In the genomic region with DNA sequence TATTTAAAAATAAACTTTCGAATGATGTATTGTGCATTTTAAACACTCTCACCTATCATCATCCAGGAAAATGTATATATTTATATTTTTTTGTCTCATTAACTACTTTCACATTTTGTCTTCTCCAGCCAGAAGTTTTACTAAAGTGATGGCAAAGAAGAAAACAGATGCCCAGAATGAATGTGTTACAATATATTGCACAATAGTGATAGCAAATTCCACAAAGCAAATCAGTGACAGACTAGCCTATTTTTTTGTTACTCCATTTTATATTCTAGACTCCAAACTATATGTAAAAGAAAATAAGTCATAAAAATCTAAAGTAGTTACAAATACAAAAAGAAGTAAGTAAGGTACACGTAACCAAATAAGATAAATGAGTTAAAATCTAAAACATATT, we compare ENCODE assay signal across 18 cellular contexts.
DNase-seq lines count a peak whose midpoint lies in the region; ATAC-seq, FAIRE-seq and TF ChIP-seq lines count a peak whose summit lies in the region.
"Had no signal": no experiment of that assay in that cellular context is flagged by ENCODE, and none has a peak within 500 bp of the region (broad histone marks: within the 10 kb centered on the region; RNA-seq: fewer than 3 reads in every experiment).

No MANE protein-coding gene starts in this region.

- H3K14ac ChIP-seq in IMR-90 (replicated peaks; ENCODE audit: low read depth, low read length) (no peak overlapping the region), H1 (ENCODE audit: insufficient read length) (no peak overlapping the region)

- no peaks in the 10 kb centered on the region for H3K4me1 Mint-ChIP-seq in Caco-2 (ENCODE audit: low read depth, unreplicated experiment)
- H3K4me1 Mint-ChIP-seq: CD4-positive, CD25-positive, alpha-beta regulatory T cell; CD8-positive, alpha-beta memory T cell had no signal

- TF ChIP-seq CTCF in IMR-90 (conservative IDR thresholded peaks at IDR 0.05; ENCODE audit: low read depth, low read length) (no peak), H1 (IDR thresholded peaks at IDR 0.05; ENCODE audit: control extremely low read depth in 1 of 3, insufficient read depth in 1 of 3, low read depth in 1 of 3, low read length in 3 of 3) (no peak), fibroblast of pulmonary artery (IDR thresholded peaks at IDR 0.05; ENCODE audit: low read length, missing control alignments) (no peak), Caco-2 (IDR thresholded peaks at IDR 0.05; ENCODE audit: insufficient read depth in 1 of 2, low read depth in 1 of 2, low read length in 1 of 2, severe bottlenecking in 1 of 2, unreplicated experiment in 1 of 2) (no peak)

- H3K4me2 ChIP-seq in IMR-90 (ENCODE audit: low read depth, low read length) (no peak overlapping the region), H1 (ENCODE audit: insufficient read depth in 1 of 2, low read depth in 2 of 2, low read length in 2 of 2) (no peak overlapping the region)

- H3K9ac ChIP-seq in IMR-90 (ENCODE audit: low read depth, low read length) (no peak overlapping the region), H1 (replicated peaks in 1 of 4; ENCODE audit: extremely low read depth in 1 of 4, low read depth in 3 of 4, low read length in 3 of 4) (no peak overlapping the region)

- H3K36me3 ChIP-seq in IMR-90 (ENCODE audit: control insufficient read depth, insufficient read depth, low read length): no peaks in the 10 kb centered on the region
- H3K36me3 ChIP-seq in H1 (ENCODE audit: control insufficient read depth in 2 of 4, insufficient read depth in 4 of 4, low read length in 3 of 4): no peaks in the 10 kb centered on the region
- H3K36me3 ChIP-seq in Caco-2 (ENCODE audit: control insufficient read depth, insufficient read depth, low read length): no peaks in the 10 kb centered on the region
- H3K36me3 ChIP-seq: BE2C had no signal

- H4K8ac ChIP-seq in IMR-90 (ENCODE audit: low read depth in 2 of 2, low read length in 2 of 2) (no peak overlapping the region), H1 (ENCODE audit: extremely low read depth, insufficient read depth, low read length) (no peak overlapping the region)

- intact Hi-C loops in IMR-90 (cut with micrococcal nuclease): no loop called here
- intact Hi-C loops in Caco-2 (cut with micrococcal nuclease; ENCODE audit: unreplicated experiment): no loop called here

- H3K23me2 ChIP-seq in H1 (ENCODE audit: low read depth, low read length): no peaks in the 10 kb centered on the region; the same call in 1 of the 2 replicates

- H4K91ac ChIP-seq in IMR-90 (ENCODE audit: insufficient read depth, low read depth, low read length) (no peak overlapping the region), H1 (replicated peaks; ENCODE audit: insufficient read length, low read length) (no peak overlapping the region)

- H3K4me3 ChIP-seq in IMR-90 (ENCODE audit: insufficient read depth, low read depth, low read length) (no peak overlapping the region), H1 (ENCODE audit: extremely low read depth in 1 of 4, insufficient read depth in 2 of 4, low read depth in 3 of 4, low read length in 4 of 4) (no peak overlapping the region), fibroblast of pulmonary artery (replicated peaks; ENCODE audit: low read depth, low read length) (no peak overlapping the region), Caco-2 (ENCODE audit: low read depth, low read length) (no peak overlapping the region)

- no peaks in the 10 kb centered on the region for H3K9me3 Mint-ChIP-seq in Caco-2 (ENCODE audit: unreplicated experiment)
- H3K9me3 Mint-ChIP-seq: H9 had no signal

- H3K27me3 ChIP-seq in IMR-90 (ENCODE audit: control insufficient read depth, insufficient read depth, low read length) (no peaks in the 10 kb centered on the region), H1 (replicated peaks in 1 of 4; ENCODE audit: control insufficient read depth in 3 of 4, extremely low read depth in 1 of 4, insufficient read depth in 3 of 4, low read length in 3 of 4) (no peaks in the 10 kb centered on the region), Caco-2 (replicated peaks; ENCODE audit: control insufficient read depth, insufficient read depth, low read length) (no peaks in the 10 kb centered on the region)
- H3K27me3 ChIP-seq: BE2C had no signal

- H3K9me1 ChIP-seq in IMR-90 (ENCODE audit: insufficient read depth, low read length): no peaks in the 10 kb centered on the region

- no peak overlapping the region for H2AK5ac ChIP-seq in IMR-90 (ENCODE audit: low read depth, low read length)
- no peak overlapping the region for H2AK5ac ChIP-seq in H1 (ENCODE audit: low read depth, low read length)

- TF ChIP-seq POLR2A in IMR-90 (IDR thresholded peaks at IDR 0.05; ENCODE audit: low read depth, low read length) (no peak), H1 (IDR thresholded peaks at IDR 0.05; ENCODE audit: control extremely low read depth in 1 of 2, low read depth in 2 of 2, low read length in 2 of 2) (no peak)

- dilution Hi-C loops in IMR-90 (cut with HindIII; ENCODE audit: low sequenced_read_pairs, unreplicated experiment): no loop called here

- H3K4ac ChIP-seq in IMR-90 (ENCODE audit: low read depth, low read length): no peak overlapping the region
- H3K4ac ChIP-seq in H1 (replicated peaks; ENCODE audit: insufficient read length, low read depth, low read length): no peak overlapping the region

- CTCF ChIA-PET in IMR-90 (lab: Yijun Ruan, JAX): no interaction called here
- CTCF ChIA-PET in H1 (lab: Charles Lee; ENCODE audit: partially characterized antibody): no interaction called here
- CTCF ChIA-PET in Caco-2 (lab: Charles Lee): no interaction called here

- POLR2A ChIA-PET in IMR-90 (lab: Charles Lee; ENCODE audit: unreplicated experiment): no interaction called here
- POLR2A ChIA-PET in H1 (lab: Charles Lee; ENCODE audit: partially characterized antibody): no interaction called here
- POLR2A ChIA-PET in Caco-2 (lab: Charles Lee): no interaction called here

- H3K36me3 Mint-ChIP-seq in Caco-2 (ENCODE audit: insufficient read depth, unreplicated experiment): no peaks in the 10 kb centered on the region
- H3K36me3 Mint-ChIP-seq: CD4-positive, CD25-positive, alpha-beta regulatory T cell; CD8-positive, alpha-beta memory T cell had no signal

- no peak overlapping the region for H2AK9ac ChIP-seq in IMR-90 (replicated peaks; ENCODE audit: low read depth, low read length, poor library complexity)

- H3K9me3 ChIP-seq in IMR-90 (ENCODE audit: control insufficient read depth, insufficient read depth, low read length): no peaks in the 10 kb centered on the region
- H3K9me3 ChIP-seq in H1 (ENCODE audit: insufficient read depth in 2 of 2, low read depth in 1 of 2, low read length in 1 of 2): no peaks in the 10 kb centered on the region
- H3K9me3 ChIP-seq in Caco-2: no peaks in the 10 kb centered on the region
- H3K9me3 ChIP-seq: BE2C had no signal

- no peaks in the 10 kb centered on the region for H3K27me3 Mint-ChIP-seq in Caco-2 (ENCODE audit: insufficient read depth, unreplicated experiment)
- H3K27me3 Mint-ChIP-seq: CD4-positive, CD25-positive, alpha-beta regulatory T cell; CD8-positive, alpha-beta memory T cell had no signal

- H3K4me3 Mint-ChIP-seq in Caco-2 (ENCODE audit: unreplicated experiment): no peak overlapping the region
- H3K4me3 Mint-ChIP-seq: CD4-positive, CD25-positive, alpha-beta regulatory T cell; CD8-positive, alpha-beta memory T cell; H9 had no signal

- H4K20me1 ChIP-seq in IMR-90 (ENCODE audit: insufficient read depth, low read length): no peaks in the 10 kb centered on the region
- H4K20me1 ChIP-seq in H1 (replicated peaks in 1 of 2; ENCODE audit: control insufficient read depth in 1 of 2, insufficient read depth in 2 of 2, low read length in 2 of 2): no peaks in the 10 kb centered on the region

- no peak overlapping the region for H2BK5ac ChIP-seq in IMR-90 (ENCODE audit: low read depth, low read length, poor library complexity, severe bottlenecking)
- no peak overlapping the region for H2BK5ac ChIP-seq in H1 (ENCODE audit: low read depth, low read length)

- H3K79me2 ChIP-seq in H1 (ENCODE audit: control insufficient read depth in 1 of 2, insufficient read depth in 2 of 2, low read length in 2 of 2): no peaks in the 10 kb centered on the region

- no peak overlapping the region for H3K27ac Mint-ChIP-seq in Caco-2 (ENCODE audit: unreplicated experiment)
- H3K27ac Mint-ChIP-seq: CD4-positive, CD25-positive, alpha-beta regulatory T cell; CD8-positive, alpha-beta memory T cell; H9 had no signal

- no CpG with 5 or more reads among the region's 2 CpGs for WGBS in IMR-90 (ENCODE audit: extremely low coverage in 2 of 2, insufficient read length in 1 of 2), 2 experiments
- WGBS in H1 (ENCODE audit: extremely low coverage in 1 of 2, insufficient coverage in 1 of 2, insufficient read length in 1 of 2, insufficient replicate concordance in 2 of 2, low coverage in 1 of 2, low lambda C conversion rate in 2 of 2, missing lambda C conversion rate in 1 of 2), 2 experiments: 93% methylated on average over 2 of the region's 2 CpGs; no CpG with 5 or more reads in 1 of the 2 experiments

- TF ChIP-seq EP300 in H1 (IDR thresholded peaks at IDR 0.05; ENCODE audit: borderline replicate concordance in 1 of 2, low read depth in 2 of 2, low read length in 2 of 2): no peak

- H2AFZ ChIP-seq in IMR-90 (replicated peaks; ENCODE audit: low read length, poor library complexity) (no peak overlapping the region), H1 (ENCODE audit: low read length) (no peak overlapping the region)

- H3K56ac ChIP-seq in IMR-90 (ENCODE audit: extremely low read depth, insufficient read depth, low read length): no peak overlapping the region
- H3K56ac ChIP-seq in H1 (replicated peaks; ENCODE audit: insufficient read length, low read depth, low read length): no peak overlapping the region

- H3K18ac ChIP-seq in IMR-90 (ENCODE audit: low read depth, low read length) (no peak overlapping the region), H1 (ENCODE audit: extremely low read depth, low read length) (no peak overlapping the region)

- no peak for FAIRE-seq in H1 (lab: Jason Lieb, UNC)
- FAIRE-seq: HTR-8/SVneo had no signal

- H2BK15ac ChIP-seq in IMR-90 (ENCODE audit: low read depth, low read length): no peak overlapping the region
- no peak overlapping the region for H2BK15ac ChIP-seq in H1 (ENCODE audit: low read length)

- DNase-seq in IMR-90 (no peak), H1 (ENCODE audit: low read depth in 1 of 2, low spot score in 2 of 2) (no peak), fibroblast of pulmonary artery (ENCODE audit: low read depth) (peak; percentile 16), Caco-2 (no peak), middle frontal gyrus (ENCODE audit: extremely low spot score, low spot score) (no peak)
- DNase-seq in activated CD8-positive, alpha-beta memory T cell treated with anti-CD3 and anti-CD28 coated beads, Interleukin-2, amount 50 U/mL, for 48 hours: no peak
- DNase-seq: ACHN; BE2C; C1 segment of cervical spinal cord; CD4-positive, CD25-positive, alpha-beta regulatory T cell; CD8-positive, alpha-beta memory T cell; COR-L47; DMS153; DMS79; GF-D8; GOT3; H9 had no signal

- no peak overlapping the region for H3K23ac ChIP-seq in IMR-90 (ENCODE audit: low read depth, low read length)
- H3K23ac ChIP-seq in H1 (ENCODE audit: insufficient read length): no peak overlapping the region

- in situ Hi-C loops in IMR-90 (cut with MboI; ENCODE audit: low sequenced_read_pairs): no loop called here

- no peaks in the 10 kb centered on the region for H3K79me1 ChIP-seq in IMR-90 (ENCODE audit: low read depth in 1 of 2, low read length in 2 of 2)
- no peaks in the 10 kb centered on the region for H3K79me1 ChIP-seq in H1 (ENCODE audit: low read depth, low read length)

- H3K4me1 ChIP-seq in IMR-90 (ENCODE audit: control insufficient read depth, insufficient read depth, low read length) (no peaks in the 10 kb centered on the region), H1 (replicated peaks in 1 of 4; ENCODE audit: control insufficient read depth in 3 of 4, insufficient read depth in 4 of 4, low read length in 3 of 4) (peaks cover 0 to 6% (median 1%) of the 10 kb centered on the region in 4 experiments; a peak in 2 of 7 replicates), Caco-2 (no peaks in the 10 kb centered on the region)
- H3K4me1 ChIP-seq: BE2C had no signal

- no peak for ATAC-seq in IMR-90 (ENCODE audit: low read depth)

- no peak for TF ChIP-seq RAD21 in IMR-90 (IDR thresholded peaks at IDR 0.05; ENCODE audit: low read length)
- no peak for TF ChIP-seq RAD21 in H1 (IDR thresholded peaks at IDR 0.05 in 1 of 2, conservative IDR thresholded peaks at IDR 0.05 in 1 of 2; ENCODE audit: low read depth in 2 of 2, low read length in 2 of 2)

- no TSS peak for BruUV-seq in IMR-90 (replicated peaks; lab: Mats Ljungman, UMichigan)
- BruUV-seq in Caco-2 (replicated peaks; lab: Mats Ljungman, UMichigan): no TSS peak

- no peak overlapping the region for H2BK20ac ChIP-seq in IMR-90 (ENCODE audit: low read depth, low read length)
- no peak overlapping the region for H2BK20ac ChIP-seq in H1 (ENCODE audit: low read length)

- H2BK12ac ChIP-seq in H1 (ENCODE audit: low read depth, low read length): no peak overlapping the region

- no peak overlapping the region for H4K5ac ChIP-seq in IMR-90 (ENCODE audit: low read depth, low read length)
- H4K5ac ChIP-seq in H1 (ENCODE audit: insufficient read length, low read depth, low read length): no peak overlapping the region

- H2BK120ac ChIP-seq in IMR-90 (ENCODE audit: low read depth, low read length) (no peak overlapping the region), H1 (replicated peaks; ENCODE audit: low read depth, low read length) (no peak overlapping the region)

- no peak overlapping the region for H3K27ac ChIP-seq in IMR-90 (ENCODE audit: insufficient read depth, low read length)
- no peak overlapping the region for H3K27ac ChIP-seq in H1 (ENCODE audit: low read depth, low read length)
